ENCODE assay signal across 21 cellular contexts in the genomic region with DNA sequence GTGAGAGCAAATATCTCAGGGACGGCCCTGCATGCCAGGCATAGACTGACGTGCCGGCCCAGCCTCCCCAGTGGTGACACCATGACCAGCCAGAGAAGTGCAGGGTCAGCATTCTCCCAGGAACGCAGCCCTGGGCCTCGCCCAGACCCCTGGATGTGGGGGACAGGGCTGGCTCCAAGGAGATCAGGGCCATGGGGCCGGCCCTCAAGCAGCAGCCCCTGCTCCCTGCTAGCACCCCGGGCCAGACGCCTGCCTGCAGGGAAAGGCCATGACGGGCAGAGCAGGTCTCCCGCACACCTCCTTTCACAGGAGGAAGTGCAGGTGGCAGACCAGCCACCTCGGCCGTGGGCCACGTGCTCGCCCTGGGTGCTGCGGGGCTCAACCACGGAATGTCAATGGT.
"Had no signal": no experiment of that assay in that cellular context is flagged by ENCODE, and none has a peak within 500 bp of the region (broad histone marks: within the 10 kb centered on the region; RNA-seq: fewer than 3 reads in every experiment).

No MANE protein-coding gene starts in this region.

- H3K4me3 ChIP-seq: body of pancreas, colonic mucosa, pancreas, spleen, thoracic aorta, upper lobe of left lung had no signal

- ATAC-seq: activated CD8-positive, alpha-beta T cell treated with anti-CD3 and anti-CD28 coated beads for 36 hours; activated T-cell treated with anti-CD3 and anti-CD28 coated beads, Interleukin-2, amount 50 U/mL, for 4 hours; naive thymus-derived CD4-positive, alpha-beta T cell; pancreas; SK-N-SH treated with all-trans-retinoic acid at 6 μM for 48 hours; stimulated activated naive B cell treated with anti-CD40 and anti-IgM and Interleukin-4, amounts not matched to agents 10 μg/mL and 1 μg/mL and 100 μg/mL, for 72 hours; T-cell had no signal

- FAIRE-seq: frontal cortex, pancreas had no signal

- H3K27me3 Mint-ChIP-seq: activated CD4-positive, alpha-beta T cell treated with anti-CD3 and anti-CD28 coated beads, Interleukin-2, amount 10 ng/mL, durations not matched to agents 24 days and 14 days; activated CD8-positive, alpha-beta T cell treated with anti-CD3 and anti-CD28 coated beads for 36 hours; activated naive CD8-positive, alpha-beta T cell treated with anti-CD3 and anti-CD28 coated beads, Interleukin-2, amount 10 ng/mL, durations not matched to agents 7 days and 5 days; naive thymus-derived CD4-positive, alpha-beta T cell; stimulated activated naive B cell treated with anti-CD40 and anti-IgM and Interleukin-4, amounts not matched to agents 10 μg/mL and 1 μg/mL and 100 μg/mL, for 72 hours; T-cell had no signal

- H3K9me3 ChIP-seq: body of pancreas, colonic mucosa, neutrophil, pancreas, spleen, thoracic aorta, upper lobe of left lung had no signal

- DNase-seq: activated CD4-positive, alpha-beta T cell treated with anti-CD3 and anti-CD28 coated beads, Interleukin-2, amount 10 ng/mL, durations not matched to agents 24 days and 14 days; activated CD4-positive, CD25-positive, alpha-beta regulatory T cell; activated CD8-positive, alpha-beta T cell treated with anti-CD3 and anti-CD28 coated beads for 36 hours; activated effector memory CD4-positive, alpha-beta T cell treated with Interleukin-2 at 50 U/mL for 16 hours; activated naive CD8-positive, alpha-beta T cell treated with anti-CD3 and anti-CD28 coated beads, Interleukin-2, amount 10 ng/mL, durations not matched to agents 7 days and 5 days; activated T-cell treated with anti-CD3 and anti-CD28 coated beads, Interleukin-2, amount 50 U/mL, for 4 hours; body of pancreas; caudate nucleus; colonic mucosa; mesendoderm; spleen; stimulated activated CD4-positive, alpha-beta T cell treated with anti-CD3 and anti-CD28 coated beads, Interleukin-4, amount 100 ng/mL, for 4 hours; stimulated activated naive B cell treated with anti-CD40 and anti-IgM and Interleukin-4, amounts not matched to agents 10 μg/mL and 1 μg/mL and 100 μg/mL, for 72 hours; T-cell had no signal

- H3K27ac Mint-ChIP-seq: activated CD4-positive, alpha-beta T cell treated with anti-CD3 and anti-CD28 coated beads, Interleukin-2, amount 10 ng/mL, durations not matched to agents 24 days and 14 days; activated CD8-positive, alpha-beta T cell treated with anti-CD3 and anti-CD28 coated beads for 36 hours; activated naive CD8-positive, alpha-beta T cell treated with anti-CD3 and anti-CD28 coated beads, Interleukin-2, amount 10 ng/mL, durations not matched to agents 7 days and 5 days; T-cell had no signal

- H3K4me3 Mint-ChIP-seq: activated CD4-positive, alpha-beta T cell treated with anti-CD3 and anti-CD28 coated beads, Interleukin-2, amount 10 ng/mL, durations not matched to agents 24 days and 14 days; activated CD8-positive, alpha-beta T cell treated with anti-CD3 and anti-CD28 coated beads for 36 hours; activated naive CD8-positive, alpha-beta T cell treated with anti-CD3 and anti-CD28 coated beads, Interleukin-2, amount 10 ng/mL, durations not matched to agents 7 days and 5 days; activated T-cell treated with anti-CD3 and anti-CD28 coated beads, Interleukin-2, amount 50 U/mL, for 4 hours; naive thymus-derived CD4-positive, alpha-beta T cell; stimulated activated naive B cell treated with anti-CD40 and anti-IgM and Interleukin-4, amounts not matched to agents 10 μg/mL and 1 μg/mL and 100 μg/mL, for 72 hours; T-cell had no signal

- H3K27ac ChIP-seq: body of pancreas, colonic mucosa, neutrophil, pancreas, spleen, thoracic aorta, upper lobe of left lung had no signal

- H3K4me1 ChIP-seq: body of pancreas, pancreas, upper lobe of left lung had no signal

- H3K9me3 Mint-ChIP-seq: activated CD4-positive, alpha-beta T cell treated with anti-CD3 and anti-CD28 coated beads, Interleukin-2, amount 10 ng/mL, durations not matched to agents 24 days and 14 days; activated CD8-positive, alpha-beta T cell treated with anti-CD3 and anti-CD28 coated beads for 36 hours; activated naive CD8-positive, alpha-beta T cell treated with anti-CD3 and anti-CD28 coated beads, Interleukin-2, amount 10 ng/mL, durations not matched to agents 7 days and 5 days; activated T-cell treated with anti-CD3 and anti-CD28 coated beads, Interleukin-2, amount 50 U/mL, for 4 hours; stimulated activated naive B cell treated with anti-CD40 and anti-IgM and Interleukin-4, amounts not matched to agents 10 μg/mL and 1 μg/mL and 100 μg/mL, for 72 hours; T-cell had no signal

- H3K36me3 ChIP-seq: colonic mucosa had no signal

- H3K27me3 ChIP-seq: body of pancreas, colonic mucosa, neutrophil, pancreas, spleen, upper lobe of left lung had no signal
